1 cellular context compared by ENCODE assay signal in the genomic region with DNA sequence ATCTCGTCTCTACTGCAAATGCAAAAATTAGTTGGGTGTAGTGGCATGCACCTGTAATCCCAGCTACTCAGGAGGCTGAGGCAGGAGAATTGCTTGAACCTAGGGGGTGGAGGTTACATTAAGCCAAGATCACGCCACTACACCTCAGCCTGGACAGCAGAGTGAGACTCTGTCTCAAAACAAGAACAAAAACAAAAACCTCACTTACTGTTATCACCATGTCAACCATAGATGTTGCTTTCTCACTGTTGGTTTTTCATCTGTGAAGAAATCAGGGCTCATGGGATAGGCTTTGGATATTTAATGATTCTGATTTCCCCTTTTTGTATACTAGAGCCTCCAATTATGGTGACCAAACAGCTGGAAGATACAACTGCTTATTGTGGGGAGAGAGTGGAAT.
TF ChIP-seq lines count a peak whose summit lies in the region.

No MANE protein-coding gene starts in this region.

TF ChIP-seq in K562, 482 proteins besides CTCF, POLR2A, EP300 and RAD21:
- TF ChIP-seq, protein P1, sequence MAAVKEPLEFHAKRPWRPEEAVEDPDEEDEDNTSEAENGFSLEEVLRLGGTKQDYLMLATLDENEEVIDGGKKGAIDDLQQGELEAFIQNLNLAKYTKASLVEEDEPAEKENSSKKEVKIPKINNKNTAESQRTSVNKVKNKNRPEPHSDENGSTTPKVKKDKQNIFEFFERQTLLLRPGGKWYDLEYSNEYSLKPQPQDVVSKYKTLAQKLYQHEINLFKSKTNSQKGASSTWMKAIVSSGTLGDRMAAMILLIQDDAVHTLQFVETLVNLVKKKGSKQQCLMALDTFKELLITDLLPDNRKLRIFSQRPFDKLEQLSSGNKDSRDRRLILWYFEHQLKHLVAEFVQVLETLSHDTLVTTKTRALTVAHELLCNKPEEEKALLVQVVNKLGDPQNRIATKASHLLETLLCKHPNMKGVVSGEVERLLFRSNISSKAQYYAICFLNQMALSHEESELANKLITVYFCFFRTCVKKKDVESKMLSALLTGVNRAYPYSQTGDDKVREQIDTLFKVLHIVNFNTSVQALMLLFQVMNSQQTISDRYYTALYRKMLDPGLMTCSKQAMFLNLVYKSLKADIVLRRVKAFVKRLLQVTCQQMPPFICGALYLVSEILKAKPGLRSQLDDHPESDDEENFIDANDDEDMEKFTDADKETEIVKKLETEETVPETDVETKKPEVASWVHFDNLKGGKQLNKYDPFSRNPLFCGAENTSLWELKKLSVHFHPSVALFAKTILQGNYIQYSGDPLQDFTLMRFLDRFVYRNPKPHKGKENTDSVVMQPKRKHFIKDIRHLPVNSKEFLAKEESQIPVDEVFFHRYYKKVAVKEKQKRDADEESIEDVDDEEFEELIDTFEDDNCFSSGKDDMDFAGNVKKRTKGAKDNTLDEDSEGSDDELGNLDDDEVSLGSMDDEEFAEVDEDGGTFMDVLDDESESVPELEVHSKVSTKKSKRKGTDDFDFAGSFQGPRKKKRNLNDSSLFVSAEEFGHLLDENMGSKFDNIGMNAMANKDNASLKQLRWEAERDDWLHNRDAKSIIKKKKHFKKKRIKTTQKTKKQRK (IDR thresholded peaks at IDR 0.05; ENCODE audit: borderline replicate concordance, low read depth, low read length), result no peak
- no peak for TF ChIP-seq ZNF79 (CRISPR knock-in tag; IDR thresholded peaks at IDR 0.05; ENCODE audit: low read depth)
